ENCODE assay signal across 2 cellular contexts in genomic region chr2:45850558-45850957, GRCh38.
TF ChIP-seq lines count a peak whose summit lies in the region.

No MANE protein-coding gene starts in this region.

TF ChIP-seq in SK-N-SH, 30 proteins besides CTCF, POLR2A, EP300 and RAD21:
- TF ChIP-seq YY1 (IDR thresholded peaks at IDR 0.05; ENCODE audit: low read depth): no peak
- TF ChIP-seq FOSL2 (IDR thresholded peaks at IDR 0.05; ENCODE audit: borderline replicate concordance, low read depth): no peak
- no peak for TF ChIP-seq SMC3 (IDR thresholded peaks at IDR 0.05; ENCODE audit: low read depth, low read length)
- no peak for TF ChIP-seq RFX5 (IDR thresholded peaks at IDR 0.05; ENCODE audit: low read length)
- no peak for TF ChIP-seq CHD2 (IDR thresholded peaks at IDR 0.05; ENCODE audit: low read length, partially characterized antibody)
- TF ChIP-seq MAX (IDR thresholded peaks at IDR 0.05; ENCODE audit: low read depth): no peak
- no peak for TF ChIP-seq ZBTB33 (IDR thresholded peaks at IDR 0.05; ENCODE audit: borderline replicate concordance, low read depth)
- TF ChIP-seq MEF2A (IDR thresholded peaks at IDR 0.05; ENCODE audit: borderline replicate concordance, low read depth): no peak
- no peak for TF ChIP-seq RXRA (IDR thresholded peaks at IDR 0.05; ENCODE audit: borderline replicate concordance, low read depth)
- no peak for TF ChIP-seq GATA2 (CRISPR knock-in tag; IDR thresholded peaks at IDR 0.05)

TF ChIP-seq in SK-N-SH treated with all-trans-retinoic acid at 6 μM for 48 hours, 23 proteins besides CTCF, POLR2A, EP300 and RAD21:
- no peak for TF ChIP-seq PPARA (CRISPR knock-in tag; IDR thresholded peaks at IDR 0.05; ENCODE audit: borderline replicate concordance)
- no peak for TF ChIP-seq OSR1 (CRISPR knock-in tag; IDR thresholded peaks at IDR 0.05)
- no peak for TF ChIP-seq ZNF8 (CRISPR knock-in tag; IDR thresholded peaks at IDR 0.05)
- no peak for TF ChIP-seq ZC3H10 (CRISPR knock-in tag; IDR thresholded peaks at IDR 0.05)
- TF ChIP-seq CSRNP3 (CRISPR knock-in tag; IDR thresholded peaks at IDR 0.05): no peak
- no peak for TF ChIP-seq CSDC2 (CRISPR knock-in tag; IDR thresholded peaks at IDR 0.05)
- no peak for TF ChIP-seq ARNTL (CRISPR knock-in tag; IDR thresholded peaks at IDR 0.05; ENCODE audit: borderline replicate concordance, low read depth)
- TF ChIP-seq POU6F1 (CRISPR knock-in tag; IDR thresholded peaks at IDR 0.05; ENCODE audit: borderline replicate concordance, low read depth): no peak
- no peak for TF ChIP-seq ZNF565 (CRISPR knock-in tag; conservative IDR thresholded peaks at IDR 0.05; ENCODE audit: low read depth)
- TF ChIP-seq RARB (CRISPR knock-in tag; IDR thresholded peaks at IDR 0.05): no peak
- no peak for TF ChIP-seq ZNF70 (CRISPR knock-in tag; IDR thresholded peaks at IDR 0.05)
- no peak for TF ChIP-seq BACH2 (CRISPR knock-in tag; IDR thresholded peaks at IDR 0.05; ENCODE audit: borderline replicate concordance)
- TF ChIP-seq TCF4 (CRISPR knock-in tag; IDR thresholded peaks at IDR 0.05; ENCODE audit: borderline replicate concordance): no peak
- TF ChIP-seq ESRRG (CRISPR knock-in tag; IDR thresholded peaks at IDR 0.05): no peak
